In the genomic region with DNA sequence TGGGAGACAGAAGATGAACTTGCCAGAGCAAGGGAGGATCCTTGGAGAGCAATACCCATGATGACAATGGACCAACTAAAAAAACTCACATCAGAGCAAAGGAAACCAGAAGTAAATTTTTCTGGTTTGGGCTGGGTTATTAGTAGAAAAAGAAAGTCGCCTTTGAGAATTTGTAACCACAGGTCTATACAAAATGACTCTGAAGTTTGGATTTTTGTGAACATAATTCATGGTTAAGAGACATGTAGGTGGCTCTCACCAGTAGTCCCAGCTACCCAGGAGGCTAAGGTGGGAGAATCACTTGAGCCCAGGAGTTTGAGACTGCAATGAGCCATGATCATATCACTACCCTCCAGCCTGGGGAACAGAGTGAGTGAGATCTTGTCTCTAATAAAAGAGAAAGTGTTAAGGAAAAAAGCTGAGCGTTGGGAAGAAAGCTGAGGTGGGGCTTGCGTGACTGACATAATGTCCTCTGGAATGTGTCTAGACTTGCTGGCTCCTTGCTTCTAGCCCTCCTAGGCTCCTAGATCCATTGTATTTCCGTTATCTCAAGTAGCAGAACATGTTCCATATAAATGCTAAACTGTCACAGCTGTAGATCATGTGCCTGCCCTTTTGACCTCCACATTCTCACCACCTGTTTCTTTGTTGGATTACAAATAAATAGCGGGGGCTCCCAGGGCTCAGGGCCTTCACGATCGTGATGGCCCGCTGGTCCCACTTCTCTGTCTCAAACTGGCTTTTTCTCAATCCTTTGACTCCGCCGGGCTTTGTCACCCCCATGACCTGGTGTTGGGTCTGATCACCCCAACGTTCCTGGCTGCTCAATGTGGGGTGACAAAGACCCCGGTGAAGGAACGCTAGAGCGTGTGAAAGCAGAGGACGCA, we compare ENCODE assay signal across 9 cellular contexts. TPM values are rescaled to one million over a fixed set of nuclear protein-coding genes. Genes with fewer than 3 reads are reported as not detected.
A peak's percentile ranks its signal among the peaks of the same experiment; 100 is the strongest.
DNase-seq lines count a peak whose midpoint lies in the region; ATAC-seq and TF ChIP-seq lines count a peak whose summit lies in the region.
"Had no signal": no experiment of that assay in that cellular context is flagged by ENCODE, and none has a peak within 500 bp of the region (broad histone marks: within the 10 kb centered on the region; RNA-seq: fewer than 3 reads in every experiment).

No MANE protein-coding gene starts in this region.

- no peak overlapping the region for H3K9ac ChIP-seq in IMR-90 (ENCODE audit: low read depth, low read length)

- no peak overlapping the region for H4K5ac ChIP-seq in IMR-90 (ENCODE audit: low read depth, low read length)

- H4K20me1 ChIP-seq in IMR-90 (ENCODE audit: insufficient read depth, low read length): no peaks in the 10 kb centered on the region

- no peaks in the 10 kb centered on the region for H3K4me1 Mint-ChIP-seq in osteocyte (ENCODE audit: unreplicated experiment)

- ATAC-seq in GM21717 (IDR thresholded peaks at IDR 0.05; ENCODE audit: unreplicated experiment): peak; percentile 78
- no peak for ATAC-seq in IMR-90 (ENCODE audit: low read depth)

- TF ChIP-seq RAD21 in IMR-90 (IDR thresholded peaks at IDR 0.05; ENCODE audit: low read length): no peak

- H4K8ac ChIP-seq in IMR-90 (ENCODE audit: low read depth in 2 of 2, low read length in 2 of 2): no peak overlapping the region

- no peak overlapping the region; the same call in 1 of the 2 replicates for H3K14ac ChIP-seq in IMR-90 (replicated peaks; ENCODE audit: low read depth, low read length)

- H3K4ac ChIP-seq in IMR-90 (ENCODE audit: low read depth, low read length): peak overlapping the region; percentile 72; the same call in 1 of the 2 replicates

- H3K4me3 ChIP-seq in GM12865 (ENCODE audit: low read depth, low read length) (peak overlapping the region; percentile 62), IMR-90 (ENCODE audit: insufficient read depth, low read depth, low read length) (no peak overlapping the region), fibroblast of the aortic adventitia (ENCODE audit: low read depth, low read length) (no peak overlapping the region)

- WGBS in IMR-90 (ENCODE audit: extremely low coverage in 2 of 2, insufficient read length in 1 of 2), 2 experiments: 62% methylated on average over 4 of the region's 15 CpGs; no CpG with 5 or more reads in 1 of the 2 experiments

- H3K4me1 ChIP-seq in IMR-90 (ENCODE audit: control insufficient read depth, insufficient read depth, low read length): peaks cover 2% of the 10 kb centered on the region; the same call in 1 of the 2 replicates

- no peak for TF ChIP-seq CTCF in GM12865 (IDR thresholded peaks at IDR 0.05; ENCODE audit: insufficient read depth, low read depth, low read length, missing control alignments)
- no peak for TF ChIP-seq CTCF in IMR-90 (conservative IDR thresholded peaks at IDR 0.05; ENCODE audit: low read depth, low read length)
- TF ChIP-seq CTCF in fibroblast of the aortic adventitia (IDR thresholded peaks at IDR 0.05; ENCODE audit: insufficient read depth, low read length): no peak
- no peak for TF ChIP-seq CTCF in osteocyte (IDR thresholded peaks at IDR 0.05)

- CTCF ChIA-PET in IMR-90 (lab: Yijun Ruan, JAX): no interaction called here

- no peaks in the 10 kb centered on the region for H3K36me3 Mint-ChIP-seq in osteocyte (ENCODE audit: unreplicated experiment)
- H3K36me3 Mint-ChIP-seq: activated naive CD4-positive, alpha-beta T cell treated with anti-CD3 and anti-CD28 coated beads, Interleukin-2, amount 50 U/mL, for 72 hours had no signal

- H3K9me3 Mint-ChIP-seq in osteocyte (ENCODE audit: unreplicated experiment): no peaks in the 10 kb centered on the region
- H3K9me3 Mint-ChIP-seq: activated naive CD4-positive, alpha-beta T cell treated with anti-CD3 and anti-CD28 coated beads, Interleukin-2, amount 50 U/mL, for 72 hours had no signal

- H3K27me3 ChIP-seq in IMR-90 (ENCODE audit: control insufficient read depth, insufficient read depth, low read length): peaks cover 8% of the 10 kb centered on the region; the same call in 1 of the 2 replicates

- peak overlapping the region; percentile 33 for H2BK5ac ChIP-seq in IMR-90 (ENCODE audit: low read depth, low read length, poor library complexity, severe bottlenecking)

- no TSS peak for BruUV-seq in IMR-90 (replicated peaks; lab: Mats Ljungman, UMichigan)

- POLR2A ChIA-PET in IMR-90 (lab: Charles Lee; ENCODE audit: unreplicated experiment): no interaction called here

- H4K91ac ChIP-seq in IMR-90 (ENCODE audit: insufficient read depth, low read depth, low read length): no peak overlapping the region

- H2BK20ac ChIP-seq in IMR-90 (ENCODE audit: low read depth, low read length): peak overlapping the region; percentile 45; the same call in 1 of the 2 replicates

- H2BK15ac ChIP-seq in IMR-90 (ENCODE audit: low read depth, low read length): no peak overlapping the region

- dilution Hi-C loops in IMR-90 (cut with HindIII; ENCODE audit: low sequenced_read_pairs, unreplicated experiment): no loop called here

- H3K27me3 Mint-ChIP-seq in osteocyte (ENCODE audit: unreplicated experiment): peaks cover 30% of the 10 kb centered on the region

- H3K23ac ChIP-seq in IMR-90 (ENCODE audit: low read depth, low read length): no peak overlapping the region

- peak; percentile 80 for DNase-seq in GM12865 (ENCODE audit: low read depth)
- DNase-seq in IMR-90: no peak
- peak; percentile 15 for DNase-seq in fibroblast of the aortic adventitia (ENCODE audit: low read depth)
- no peak for DNase-seq in anterior cingulate cortex (lab: John Stamatoyannopoulos, UW)
- no peak for DNase-seq in osteocyte (ENCODE audit: extremely low spot score, unreplicated experiment)
- no peak for DNase-seq in activated CD4-positive, alpha-beta T cell treated with anti-CD3 and anti-CD28 coated beads for 1 hour
- no peak for DNase-seq in erythroblast (lab: John Stamatoyannopoulos, UW)

- TF ChIP-seq POLR2A in IMR-90 (IDR thresholded peaks at IDR 0.05; ENCODE audit: low read depth, low read length) (no peak), erythroblast (IDR thresholded peaks at IDR 0.05; ENCODE audit: low read length) (no peak)

- no peaks in the 10 kb centered on the region for H3K36me3 ChIP-seq in IMR-90 (ENCODE audit: control insufficient read depth, insufficient read depth, low read length)

- no peak overlapping the region for H3K4me2 ChIP-seq in IMR-90 (ENCODE audit: low read depth, low read length)

- no peaks in the 10 kb centered on the region for H3K79me1 ChIP-seq in IMR-90 (ENCODE audit: low read depth in 1 of 2, low read length in 2 of 2)

- no peaks in the 10 kb centered on the region for H3K9me3 ChIP-seq in IMR-90 (ENCODE audit: control insufficient read depth, insufficient read depth, low read length)

- H2BK120ac ChIP-seq in IMR-90 (ENCODE audit: low read depth, low read length): peak overlapping the region; percentile 32; the same call in 1 of the 2 replicates

- no peak overlapping the region for H3K27ac ChIP-seq in IMR-90 (ENCODE audit: insufficient read depth, low read length)

- no peak overlapping the region for H3K27ac Mint-ChIP-seq in osteocyte (ENCODE audit: unreplicated experiment)

- H3K56ac ChIP-seq in IMR-90 (ENCODE audit: extremely low read depth, insufficient read depth, low read length): no peak overlapping the region

- no peak overlapping the region for H2AK9ac ChIP-seq in IMR-90 (replicated peaks; ENCODE audit: low read depth, low read length, poor library complexity)

- H3K9me1 ChIP-seq in IMR-90 (ENCODE audit: insufficient read depth, low read length): no peaks in the 10 kb centered on the region; the same call in 1 of the 2 replicates

- no peak overlapping the region for H3K4me3 Mint-ChIP-seq in osteocyte (ENCODE audit: unreplicated experiment)

- no peak overlapping the region for H2AFZ ChIP-seq in IMR-90 (replicated peaks; ENCODE audit: low read length, poor library complexity)

- no peak overlapping the region for H2AK5ac ChIP-seq in IMR-90 (ENCODE audit: low read depth, low read length)

- intact Hi-C loops in IMR-90 (cut with micrococcal nuclease): no loop called here

- in situ Hi-C loops in IMR-90 (cut with MboI; ENCODE audit: low sequenced_read_pairs): no loop called here

- no peak overlapping the region for H3K18ac ChIP-seq in IMR-90 (ENCODE audit: low read depth, low read length)

TF ChIP-seq in IMR-90, 13 proteins besides CTCF, POLR2A, EP300 and RAD21 (continues in another document):
- TF ChIP-seq RCOR1 (IDR thresholded peaks at IDR 0.05; ENCODE audit: insufficient replicate concordance, low read length): no peak
- TF ChIP-seq RFX5 (IDR thresholded peaks at IDR 0.05; ENCODE audit: low read depth, low read length): no peak
- TF ChIP-seq, protein P1, sequence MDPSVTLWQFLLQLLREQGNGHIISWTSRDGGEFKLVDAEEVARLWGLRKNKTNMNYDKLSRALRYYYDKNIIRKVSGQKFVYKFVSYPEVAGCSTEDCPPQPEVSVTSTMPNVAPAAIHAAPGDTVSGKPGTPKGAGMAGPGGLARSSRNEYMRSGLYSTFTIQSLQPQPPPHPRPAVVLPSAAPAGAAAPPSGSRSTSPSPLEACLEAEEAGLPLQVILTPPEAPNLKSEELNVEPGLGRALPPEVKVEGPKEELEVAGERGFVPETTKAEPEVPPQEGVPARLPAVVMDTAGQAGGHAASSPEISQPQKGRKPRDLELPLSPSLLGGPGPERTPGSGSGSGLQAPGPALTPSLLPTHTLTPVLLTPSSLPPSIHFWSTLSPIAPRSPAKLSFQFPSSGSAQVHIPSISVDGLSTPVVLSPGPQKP (IDR thresholded peaks at IDR 0.05; ENCODE audit: borderline replicate concordance, low read depth, low read length): no peak
- TF ChIP-seq MAZ (IDR thresholded peaks at IDR 0.05; ENCODE audit: borderline replicate concordance, low read depth, low read length): no peak
- no peak for TF ChIP-seq MXI1 (IDR thresholded peaks at IDR 0.05; ENCODE audit: borderline replicate concordance, low read depth, low read length)
- TF ChIP-seq NFE2L2 (IDR thresholded peaks at IDR 0.05; ENCODE audit: low read depth, low read length): no peak
- no peak for TF ChIP-seq FOS (IDR thresholded peaks at IDR 0.05; ENCODE audit: low read depth, low read length)
- TF ChIP-seq, protein P2, sequence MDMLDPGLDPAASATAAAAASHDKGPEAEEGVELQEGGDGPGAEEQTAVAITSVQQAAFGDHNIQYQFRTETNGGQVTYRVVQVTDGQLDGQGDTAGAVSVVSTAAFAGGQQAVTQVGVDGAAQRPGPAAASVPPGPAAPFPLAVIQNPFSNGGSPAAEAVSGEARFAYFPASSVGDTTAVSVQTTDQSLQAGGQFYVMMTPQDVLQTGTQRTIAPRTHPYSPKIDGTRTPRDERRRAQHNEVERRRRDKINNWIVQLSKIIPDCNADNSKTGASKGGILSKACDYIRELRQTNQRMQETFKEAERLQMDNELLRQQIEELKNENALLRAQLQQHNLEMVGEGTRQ (IDR thresholded peaks at IDR 0.05; ENCODE audit: low read depth, low read length): no peak
- TF ChIP-seq MAFK (IDR thresholded peaks at IDR 0.05; ENCODE audit: low read depth, low read length): no peak

RNA-seq across cellular contexts. Expression of a gene that starts 56.2 kb away (rescaled TPM):
- total RNA-seq in IMR-90 (2012; rRNA removed): 21.3 and 44.2 TPM in 2 replicates
- 17.8 and 21.7 TPM in 2 replicates for polyA plus RNA-seq in IMR-90 (2012; rRNA removed)
- polyA plus RNA-seq in IMR-90 (2012; cell fraction: cytosol; rRNA removed): 2.9 and 6.6 TPM in 2 replicates
- polyA plus RNA-seq in IMR-90 (2012; cell fraction: nucleus; rRNA removed; ENCODE audit: low replicate concordance): 2.6 and 10.8 TPM in 2 replicates
- 18.3 and 43.8 TPM in 2 replicates for total RNA-seq in fibroblast of the aortic adventitia (ENCODE audit: low replicate concordance)
- 31.7 and 32.3 TPM in 2 replicates for total RNA-seq in osteocyte

Comparison
In these comparisons a context has a peak if more than half of its experiments do, and no peak if none do; other contexts are left out.
1. DNase-seq: peak in GM12865 (single experiment) and fibroblast of the aortic adventitia (single experiment); none in IMR-90 (single experiment), anterior cingulate cortex (0 of 58), osteocyte (single experiment), activated CD4-positive, alpha-beta T cell treated with anti-CD3 and anti-CD28 coated beads for 1 hour (single experiment) and erythroblast (0 of 2).